ENCODE assay signal across 1 cellular context in the genomic region with DNA sequence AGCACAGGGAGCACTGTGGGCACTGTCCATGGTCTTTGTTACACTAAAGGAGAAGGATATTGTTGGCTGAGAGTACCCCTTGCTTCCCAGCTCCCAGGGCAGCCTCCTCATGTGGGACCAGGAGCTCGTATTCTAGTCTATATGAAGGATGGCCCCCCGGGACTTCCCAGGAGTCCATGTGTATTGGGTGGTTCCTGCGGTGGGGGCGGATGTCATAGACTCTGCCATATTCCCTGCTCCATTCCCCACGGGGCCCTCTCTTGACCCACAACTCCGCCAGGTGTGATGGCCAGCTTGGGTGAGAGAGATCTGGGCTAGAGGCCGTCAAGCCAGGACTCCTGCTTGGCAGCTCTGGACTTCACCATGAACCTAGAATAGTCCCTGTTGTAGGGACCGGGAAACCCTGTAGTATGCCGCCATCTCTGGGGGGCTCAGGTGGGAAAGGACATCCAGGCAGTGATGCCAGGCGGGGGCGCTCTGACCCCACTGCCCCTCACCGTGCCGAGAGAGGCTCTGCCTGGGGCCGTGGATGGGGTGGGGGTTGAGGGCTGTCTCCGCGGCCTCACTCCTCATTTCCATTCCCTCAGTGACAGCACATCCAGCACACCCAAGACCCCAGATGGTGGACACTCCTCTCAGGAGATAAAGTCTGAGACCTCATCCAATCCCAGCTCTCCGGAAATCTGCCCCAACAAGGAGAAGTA.
TF ChIP-seq lines count a peak whose summit lies in the region.

No MANE protein-coding gene starts in this region.

TF ChIP-seq in HepG2, 621 proteins besides CTCF, POLR2A, EP300 and RAD21:
- TF ChIP-seq CBX1 (IDR thresholded peaks at IDR 0.05; ENCODE audit: low read depth) (no peak), ISX (CRISPR knock-in tag; conservative IDR thresholded peaks at IDR 0.05) (no peak), BATF2 (CRISPR knock-in tag; IDR thresholded peaks at IDR 0.05) (no peak), SIN3A (IDR thresholded peaks at IDR 0.05; ENCODE audit: borderline replicate concordance, low read depth, low read length) (no peak), ZSCAN25 (CRISPR knock-in tag; IDR thresholded peaks at IDR 0.05) (no peak), ZNF354B (CRISPR knock-in tag; IDR thresholded peaks at IDR 0.05) (no peak)
